In genomic region chr6:84777888-84778287, GRCh38 we compare ENCODE assay signal across 23 cellular contexts. TPM values are rescaled to one million over a fixed set of nuclear protein-coding genes. Genes with fewer than 3 reads are reported as not detected.
DNase-seq lines count a peak whose midpoint lies in the region; ATAC-seq and TF ChIP-seq lines count a peak whose summit lies in the region.
"Had no signal": no experiment of that assay in that cellular context is flagged by ENCODE, and none has a peak within 500 bp of the region (broad histone marks: within the 10 kb centered on the region; RNA-seq: fewer than 3 reads in every experiment).

No MANE protein-coding gene starts in this region.

- H3K4me3 ChIP-seq in mammary epithelial cell (replicated peaks in 1 of 3; ENCODE audit: insufficient read depth in 1 of 3, low read depth in 2 of 3, low read length in 3 of 3), result no peak overlapping the region
- H3K4me3 ChIP-seq: psoas muscle, stomach, tibial artery had no signal

- H2AFZ ChIP-seq in mammary epithelial cell (ENCODE audit: low read depth, low read length), result no peak overlapping the region

- H3K4me2 ChIP-seq in mammary epithelial cell (ENCODE audit: insufficient read depth, low read depth, low read length), result no peak overlapping the region

- H3K27me3 ChIP-seq in mammary epithelial cell (ENCODE audit: insufficient read depth, low read length), result peaks cover 35% of the 10 kb centered on the region
- H3K27me3 ChIP-seq: tibial artery had no signal

- no peak overlapping the region for H3K9ac ChIP-seq in mammary epithelial cell (ENCODE audit: insufficient read depth, low read length)

- ATAC-seq in HG02884 (IDR thresholded peaks at IDR 0.05; ENCODE audit: unreplicated experiment), result no peak
- ATAC-seq: psoas muscle had no signal

- intact Hi-C loops in mammary epithelial cell (cut with micrococcal nuclease), result loop anchor here (5.0 kb wide), 1 partner anchor 349 kb away; no protein-coding TSS in a partner anchor

- CTCF ChIA-PET in mammary epithelial cell (lab: Charles Lee; ENCODE audit: low non-redundant PET), result interaction anchor here (0.6 to 1.1 kb wide), 4 partner anchors 9 to 459 kb away, joined by 4 to 7 read pairs (median 5); no protein-coding TSS in a partner anchor

- peaks cover 13% of the 10 kb centered on the region for H3K4me1 ChIP-seq in mammary epithelial cell (ENCODE audit: insufficient read depth, low read length)
- H3K4me1 ChIP-seq: BE2C had no signal

- BruUV-seq in mammary epithelial cell (replicated peaks; lab: Mats Ljungman, UMichigan), result no TSS peak

- no peaks in the 10 kb centered on the region for H3K79me2 ChIP-seq in mammary epithelial cell (ENCODE audit: insufficient read depth, low read length)

- dilution Hi-C loops in mammary epithelial cell (cut with HindIII; ENCODE audit: low sequenced_read_pairs), result no loop called here

- no peaks in the 10 kb centered on the region for H3K36me3 ChIP-seq in mammary epithelial cell (ENCODE audit: insufficient read depth, low read length)
- H3K36me3 ChIP-seq: BE2C, stomach, tibial artery, WERI-Rb-1 had no signal

- peaks cover 1% of the 10 kb centered on the region for H4K20me1 ChIP-seq in mammary epithelial cell (ENCODE audit: insufficient read depth, low read length)

- 80% methylated on average over 1 of the region's 1 CpG for WGBS in mammary epithelial cell (ENCODE audit: low coverage, missing lambda C conversion rate)

- DNase-seq in GM03348 (ENCODE audit: low spot score), result peak; percentile 36
- peak; percentile 31 for DNase-seq in M059J (ENCODE audit: low read depth)
- peak; percentile 37 for DNase-seq in mammary epithelial cell
- DNase-seq in NCI-H2227 (lab: John Stamatoyannopoulos, UW; ENCODE audit: unreplicated experiment), result no peak
- no peak for DNase-seq in iPS-NIHi11 (ENCODE audit: low spot score)
- DNase-seq in NCI-H1092 (lab: John Stamatoyannopoulos, UW), result no peak
- DNase-seq: anterior cingulate cortex; BE2C; central memory CD4-positive, alpha-beta T cell; DMS53; head of caudate nucleus; KBM-7; kidney glomerular epithelial cell; MV-4-11; NCI-H1694 treated with DMSO at 0.1 percent for 48 hours; NCI-H69; psoas muscle; stimulated activated CD8-positive, alpha-beta memory T cell treated with anti-CD3 and anti-CD28 coated beads, Interleukin-4, amount 100 ng/mL, for 48 hours; stomach; tibial artery; WERI-Rb-1 had no signal

- no peak overlapping the region for H3K27ac ChIP-seq in mammary epithelial cell (ENCODE audit: insufficient read depth, low read depth, low read length)
- H3K27ac ChIP-seq: psoas muscle, stomach, tibial artery, WERI-Rb-1 had no signal

- no peaks in the 10 kb centered on the region for H3K9me3 ChIP-seq in mammary epithelial cell (replicated peaks; ENCODE audit: insufficient read depth, low read length)
- H3K9me3 ChIP-seq: BE2C, psoas muscle, tibial artery had no signal

- no peak for TF ChIP-seq CTCF in mammary epithelial cell (conservative IDR thresholded peaks at IDR 0.05 in 1 of 2, IDR thresholded peaks at IDR 0.05 in 1 of 2; ENCODE audit: extremely low read depth in 1 of 2, insufficient read depth in 1 of 2, low read depth in 1 of 2, low read length in 2 of 2)

- in situ Hi-C loops in mammary epithelial cell (cut with MboI; ENCODE audit: low sequenced_read_pairs in 2 of 2), result no loop called here

RNA-seq across cellular contexts. Expression of gene TBX18, which starts 13.5 kb away (rescaled TPM):
- not detected in 2 replicates for total RNA-seq in M059J (2014; rRNA removed; shearing (Covaris generic))
- total RNA-seq in mammary epithelial cell, result not detected
- polyA plus RNA-seq in mammary epithelial cell, result 0.06 TPM
- 1.8 TPM for polyA minus RNA-seq in mammary epithelial cell
- total RNA-seq: T-helper 2 cell treated with Interferon-gamma antibody and Interleukin-4, amounts not matched to agents 100 ng/mL and 5 ng/mL, for 36 hours had no signal

Comparison
In these comparisons a context has a peak if more than half of its experiments do, and no peak if none do; other contexts are left out.
1. DNase-seq: peak in GM03348 (single experiment), M059J (single experiment) and mammary epithelial cell (single experiment); none in NCI-H2227 (single experiment), iPS-NIHi11 (single experiment) and NCI-H1092 (single experiment).